In the genomic region with DNA sequence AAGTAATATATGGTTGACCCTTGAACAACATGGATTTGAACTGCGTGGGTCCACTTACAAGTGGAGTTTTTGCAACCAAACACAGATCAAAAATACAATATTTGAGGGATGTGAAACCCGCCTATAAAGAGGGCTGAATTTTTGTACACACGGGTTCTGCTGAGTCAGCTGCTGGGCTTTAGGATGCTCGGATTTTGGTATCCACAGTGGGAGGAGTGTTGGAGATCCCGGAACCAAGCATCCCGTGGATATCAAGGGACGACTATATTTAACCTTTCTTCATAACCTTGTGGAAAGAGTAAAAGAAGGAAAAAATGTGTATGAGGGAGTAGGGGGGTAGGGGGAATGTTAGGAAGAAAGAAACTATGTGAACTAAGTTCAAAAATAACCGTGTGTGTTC, we compare ENCODE assay signal across 1 cellular context.
TF ChIP-seq lines count a peak whose summit lies in the region.

No MANE protein-coding gene starts in this region.

TF ChIP-seq in GM23338, 12 proteins besides CTCF, POLR2A, EP300 and RAD21 (continued from another document):
- TF ChIP-seq, protein P1, sequence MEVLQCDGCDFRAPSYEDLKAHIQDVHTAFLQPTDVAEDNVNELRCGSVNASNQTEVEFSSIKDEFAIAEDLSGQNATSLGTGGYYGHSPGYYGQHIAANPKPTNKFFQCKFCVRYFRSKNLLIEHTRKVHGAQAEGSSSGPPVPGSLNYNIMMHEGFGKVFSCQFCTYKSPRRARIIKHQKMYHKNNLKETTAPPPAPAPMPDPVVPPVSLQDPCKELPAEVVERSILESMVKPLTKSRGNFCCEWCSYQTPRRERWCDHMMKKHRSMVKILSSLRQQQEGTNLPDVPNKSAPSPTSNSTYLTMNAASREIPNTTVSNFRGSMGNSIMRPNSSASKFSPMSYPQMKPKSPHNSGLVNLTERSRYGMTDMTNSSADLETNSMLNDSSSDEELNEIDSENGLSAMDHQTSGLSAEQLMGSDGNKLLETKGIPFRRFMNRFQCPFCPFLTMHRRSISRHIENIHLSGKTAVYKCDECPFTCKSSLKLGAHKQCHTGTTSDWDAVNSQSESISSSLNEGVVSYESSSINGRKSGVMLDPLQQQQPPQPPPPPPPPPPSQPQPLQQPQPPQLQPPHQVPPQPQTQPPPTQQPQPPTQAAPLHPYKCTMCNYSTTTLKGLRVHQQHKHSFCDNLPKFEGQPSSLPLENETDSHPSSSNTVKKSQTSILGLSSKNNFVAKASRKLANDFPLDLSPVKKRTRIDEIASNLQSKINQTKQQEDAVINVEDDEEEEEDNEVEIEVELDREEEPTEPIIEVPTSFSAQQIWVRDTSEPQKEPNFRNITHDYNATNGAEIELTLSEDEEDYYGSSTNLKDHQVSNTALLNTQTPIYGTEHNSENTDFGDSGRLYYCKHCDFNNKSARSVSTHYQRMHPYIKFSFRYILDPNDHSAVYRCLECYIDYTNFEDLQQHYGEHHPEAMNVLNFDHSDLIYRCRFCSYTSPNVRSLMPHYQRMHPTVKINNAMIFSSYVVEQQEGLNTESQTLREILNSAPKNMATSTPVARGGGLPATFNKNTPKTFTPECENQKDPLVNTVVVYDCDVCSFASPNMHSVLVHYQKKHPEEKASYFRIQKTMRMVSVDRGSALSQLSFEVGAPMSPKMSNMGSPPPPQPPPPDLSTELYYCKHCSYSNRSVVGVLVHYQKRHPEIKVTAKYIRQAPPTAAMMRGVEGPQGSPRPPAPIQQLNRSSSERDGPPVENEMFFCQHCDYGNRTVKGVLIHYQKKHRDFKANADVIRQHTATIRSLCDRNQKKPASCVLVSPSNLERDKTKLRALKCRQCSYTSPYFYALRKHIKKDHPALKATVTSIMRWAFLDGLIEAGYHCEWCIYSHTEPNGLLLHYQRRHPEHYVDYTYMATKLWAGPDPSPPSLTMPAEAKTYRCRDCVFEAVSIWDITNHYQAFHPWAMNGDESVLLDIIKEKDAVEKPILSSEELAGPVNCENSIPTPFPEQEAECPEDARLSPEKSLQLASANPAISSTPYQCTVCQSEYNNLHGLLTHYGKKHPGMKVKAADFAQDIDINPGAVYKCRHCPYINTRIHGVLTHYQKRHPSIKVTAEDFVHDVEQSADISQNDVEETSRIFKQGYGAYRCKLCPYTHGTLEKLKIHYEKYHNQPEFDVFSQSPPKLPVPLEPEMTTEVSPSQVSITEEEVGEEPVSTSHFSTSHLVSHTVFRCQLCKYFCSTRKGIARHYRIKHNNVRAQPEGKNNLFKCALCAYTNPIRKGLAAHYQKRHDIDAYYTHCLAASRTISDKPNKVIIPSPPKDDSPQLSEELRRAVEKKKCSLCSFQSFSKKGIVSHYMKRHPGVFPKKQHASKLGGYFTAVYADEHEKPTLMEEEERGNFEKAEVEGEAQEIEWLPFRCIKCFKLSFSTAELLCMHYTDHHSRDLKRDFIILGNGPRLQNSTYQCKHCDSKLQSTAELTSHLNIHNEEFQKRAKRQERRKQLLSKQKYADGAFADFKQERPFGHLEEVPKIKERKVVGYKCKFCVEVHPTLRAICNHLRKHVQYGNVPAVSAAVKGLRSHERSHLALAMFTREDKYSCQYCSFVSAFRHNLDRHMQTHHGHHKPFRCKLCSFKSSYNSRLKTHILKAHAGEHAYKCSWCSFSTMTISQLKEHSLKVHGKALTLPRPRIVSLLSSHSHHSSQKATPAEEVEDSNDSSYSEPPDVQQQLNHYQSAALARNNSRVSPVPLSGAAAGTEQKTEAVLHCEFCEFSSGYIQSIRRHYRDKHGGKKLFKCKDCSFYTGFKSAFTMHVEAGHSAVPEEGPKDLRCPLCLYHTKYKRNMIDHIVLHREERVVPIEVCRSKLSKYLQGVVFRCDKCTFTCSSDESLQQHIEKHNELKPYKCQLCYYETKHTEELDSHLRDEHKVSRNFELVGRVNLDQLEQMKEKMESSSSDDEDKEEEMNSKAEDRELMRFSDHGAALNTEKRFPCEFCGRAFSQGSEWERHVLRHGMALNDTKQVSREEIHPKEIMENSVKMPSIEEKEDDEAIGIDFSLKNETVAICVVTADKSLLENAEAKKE (CRISPR knock-in tag; IDR thresholded peaks at IDR 0.05), result no peak
- TF ChIP-seq EZH2phosphoT487 (IDR thresholded peaks at IDR 0.05; ENCODE audit: unreplicated experiment), result no peak
- no peak for TF ChIP-seq ZNF331 (CRISPR knock-in tag; IDR thresholded peaks at IDR 0.05; ENCODE audit: low read depth)
- TF ChIP-seq POLR2AphosphoS5 (IDR thresholded peaks at IDR 0.05; ENCODE audit: low read depth), result no peak
- TF ChIP-seq NANOG (IDR thresholded peaks at IDR 0.05; ENCODE audit: borderline replicate concordance), result no peak
- TF ChIP-seq, protein P2, sequence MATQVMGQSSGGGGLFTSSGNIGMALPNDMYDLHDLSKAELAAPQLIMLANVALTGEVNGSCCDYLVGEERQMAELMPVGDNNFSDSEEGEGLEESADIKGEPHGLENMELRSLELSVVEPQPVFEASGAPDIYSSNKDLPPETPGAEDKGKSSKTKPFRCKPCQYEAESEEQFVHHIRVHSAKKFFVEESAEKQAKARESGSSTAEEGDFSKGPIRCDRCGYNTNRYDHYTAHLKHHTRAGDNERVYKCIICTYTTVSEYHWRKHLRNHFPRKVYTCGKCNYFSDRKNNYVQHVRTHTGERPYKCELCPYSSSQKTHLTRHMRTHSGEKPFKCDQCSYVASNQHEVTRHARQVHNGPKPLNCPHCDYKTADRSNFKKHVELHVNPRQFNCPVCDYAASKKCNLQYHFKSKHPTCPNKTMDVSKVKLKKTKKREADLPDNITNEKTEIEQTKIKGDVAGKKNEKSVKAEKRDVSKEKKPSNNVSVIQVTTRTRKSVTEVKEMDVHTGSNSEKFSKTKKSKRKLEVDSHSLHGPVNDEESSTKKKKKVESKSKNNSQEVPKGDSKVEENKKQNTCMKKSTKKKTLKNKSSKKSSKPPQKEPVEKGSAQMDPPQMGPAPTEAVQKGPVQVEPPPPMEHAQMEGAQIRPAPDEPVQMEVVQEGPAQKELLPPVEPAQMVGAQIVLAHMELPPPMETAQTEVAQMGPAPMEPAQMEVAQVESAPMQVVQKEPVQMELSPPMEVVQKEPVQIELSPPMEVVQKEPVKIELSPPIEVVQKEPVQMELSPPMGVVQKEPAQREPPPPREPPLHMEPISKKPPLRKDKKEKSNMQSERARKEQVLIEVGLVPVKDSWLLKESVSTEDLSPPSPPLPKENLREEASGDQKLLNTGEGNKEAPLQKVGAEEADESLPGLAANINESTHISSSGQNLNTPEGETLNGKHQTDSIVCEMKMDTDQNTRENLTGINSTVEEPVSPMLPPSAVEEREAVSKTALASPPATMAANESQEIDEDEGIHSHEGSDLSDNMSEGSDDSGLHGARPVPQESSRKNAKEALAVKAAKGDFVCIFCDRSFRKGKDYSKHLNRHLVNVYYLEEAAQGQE (IDR thresholded peaks at IDR 0.05; ENCODE audit: unreplicated experiment), result no peak
- TF ChIP-seq ZNF114 (CRISPR knock-in tag; IDR thresholded peaks at IDR 0.05), result no peak
- TF ChIP-seq STAT1 (IDR thresholded peaks at IDR 0.05; ENCODE audit: unreplicated experiment), result no peak
- TF ChIP-seq JUNB (IDR thresholded peaks at IDR 0.05; ENCODE audit: unreplicated experiment), result no peak
- TF ChIP-seq EZH2 (IDR thresholded peaks at IDR 0.05; ENCODE audit: low read depth, unreplicated experiment), result no peak
- TF ChIP-seq, protein P3, sequence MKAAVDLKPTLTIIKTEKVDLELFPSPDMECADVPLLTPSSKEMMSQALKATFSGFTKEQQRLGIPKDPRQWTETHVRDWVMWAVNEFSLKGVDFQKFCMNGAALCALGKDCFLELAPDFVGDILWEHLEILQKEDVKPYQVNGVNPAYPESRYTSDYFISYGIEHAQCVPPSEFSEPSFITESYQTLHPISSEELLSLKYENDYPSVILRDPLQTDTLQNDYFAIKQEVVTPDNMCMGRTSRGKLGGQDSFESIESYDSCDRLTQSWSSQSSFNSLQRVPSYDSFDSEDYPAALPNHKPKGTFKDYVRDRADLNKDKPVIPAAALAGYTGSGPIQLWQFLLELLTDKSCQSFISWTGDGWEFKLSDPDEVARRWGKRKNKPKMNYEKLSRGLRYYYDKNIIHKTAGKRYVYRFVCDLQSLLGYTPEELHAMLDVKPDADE (IDR thresholded peaks at IDR 0.05), result no peak
